Comparison of ENCODE assay signal across 1 cellular context in genomic region chr19:15841875-15842569, GRCh38.
TF ChIP-seq lines count a peak whose summit lies in the region.

No MANE protein-coding gene starts in this region.

TF ChIP-seq in GM12878, 131 proteins besides CTCF, POLR2A, EP300 and RAD21:
- TF ChIP-seq NRF1 (conservative IDR thresholded peaks at IDR 0.05; ENCODE audit: low read depth, low read length) = no peak
- TF ChIP-seq FOXK2 (IDR thresholded peaks at IDR 0.05) = no peak
- TF ChIP-seq ZNF384 (IDR thresholded peaks at IDR 0.05; ENCODE audit: borderline replicate concordance, low read depth, low read length) = no peak
- no peak for TF ChIP-seq TCF7 (IDR thresholded peaks at IDR 0.05; ENCODE audit: borderline replicate concordance)
- TF ChIP-seq SMAD1 (IDR thresholded peaks at IDR 0.05; ENCODE audit: low read depth, partially characterized antibody) = no peak
